Comparison of ENCODE assay signal across 8 cellular contexts in the genomic region with DNA sequence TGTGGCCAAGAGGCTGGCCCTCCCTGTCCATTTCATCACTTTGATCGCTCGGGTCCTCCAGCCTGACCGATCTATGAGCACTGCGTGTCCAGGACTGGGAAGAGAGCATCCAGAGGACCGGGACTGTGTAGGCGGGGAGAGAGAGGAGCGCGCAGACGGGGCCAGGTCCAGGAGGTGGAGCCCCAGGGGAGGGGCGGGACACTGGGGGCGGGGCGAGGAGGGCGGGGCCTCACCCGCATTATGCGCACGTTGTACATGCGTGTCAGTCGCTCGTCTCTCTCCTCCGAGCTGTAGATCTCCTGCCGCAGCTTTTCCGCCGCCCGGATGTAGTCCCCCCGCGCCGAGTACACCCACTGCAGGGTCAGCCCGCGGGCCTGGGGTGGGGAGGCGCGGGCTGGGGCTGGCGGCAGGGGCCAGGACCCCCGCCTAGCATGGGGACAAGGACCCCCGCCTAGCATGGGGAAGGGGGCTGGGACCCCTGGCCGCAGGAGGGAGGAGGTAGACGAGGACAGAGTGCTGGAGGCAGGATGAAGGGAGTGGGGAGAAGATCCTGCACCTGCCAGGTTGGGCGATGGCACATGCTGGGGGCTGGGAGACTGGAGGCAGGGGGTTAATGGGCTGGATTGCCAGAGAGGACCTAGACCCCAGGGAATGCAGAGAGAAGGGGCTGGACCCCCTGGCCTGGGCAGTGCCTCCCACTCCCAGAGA. TPM values are rescaled to one million over a fixed set of nuclear protein-coding genes. Genes with fewer than 3 reads are reported as not detected.
DNase-seq lines count a peak whose midpoint lies in the region; ATAC-seq and TF ChIP-seq lines count a peak whose summit lies in the region.

No MANE protein-coding gene starts in this region.

- 4 to 13% (median 6%) methylated on average over 9 to 37 of the region's 37 CpGs for WGBS in stomach, 5 donors

- no peaks in the 10 kb centered on the region for H4K20me1 ChIP-seq in fibroblast of lung (ENCODE audit: control insufficient read depth, extremely low read depth, insufficient read depth, low read length)

- H2AFZ ChIP-seq in fibroblast of lung (ENCODE audit: low read length): peak overlapping the region; percentile 76

- H3K9me3 Mint-ChIP-seq in activated T-helper 1 cell treated with anti-CD3 and anti-CD28 coated beads, Interleukin-12 subunit alpha, Interleukin-12 subunit beta, Interleukin-2, Interleukin-4 antibody, amounts not matched to agents 30 ng/mL and 10 ng/mL and 1 ng/mL, durations not matched to agents 14 hours and 24 hours and 36 hours: no peaks in the 10 kb centered on the region
- no peaks in the 10 kb centered on the region for H3K9me3 Mint-ChIP-seq in neural crest cell

- H3K9ac ChIP-seq in fibroblast of lung (ENCODE audit: insufficient read depth, low read length): peak overlapping the region; percentile 30

- ATAC-seq in GM19438 (IDR thresholded peaks at IDR 0.05; ENCODE audit: low read depth, unreplicated experiment): peak; percentile 94

- H3K27ac Mint-ChIP-seq in activated T-helper 1 cell treated with anti-CD3 and anti-CD28 coated beads, Interleukin-12 subunit alpha, Interleukin-12 subunit beta, Interleukin-2, Interleukin-4 antibody, amounts not matched to agents 30 ng/mL and 10 ng/mL and 1 ng/mL, durations not matched to agents 14 hours and 24 hours and 36 hours: peak overlapping the region; percentile 63
- no peak overlapping the region for H3K27ac Mint-ChIP-seq in neural crest cell (ENCODE audit: unreplicated experiment)

- peak overlapping the region; percentile 71 for H3K4me3 Mint-ChIP-seq in activated T-helper 1 cell treated with anti-CD3 and anti-CD28 coated beads, Interleukin-12 subunit alpha, Interleukin-12 subunit beta, Interleukin-2, Interleukin-4 antibody, amounts not matched to agents 30 ng/mL and 10 ng/mL and 1 ng/mL, durations not matched to agents 14 hours and 24 hours and 36 hours
- peak overlapping the region; percentile 31 for H3K4me3 Mint-ChIP-seq in neural crest cell

- H3K4me2 ChIP-seq in fibroblast of lung (ENCODE audit: extremely low read depth, insufficient read depth, low read length): peak overlapping the region; percentile 78

- intact Hi-C loops in activated T-helper 1 cell treated with anti-CD3 and anti-CD28 coated beads, Interleukin-12 subunit alpha, Interleukin-12 subunit beta, Interleukin-2, Interleukin-4 antibody, amounts not matched to agents 30 ng/mL and 10 ng/mL and 1 ng/mL, durations not matched to agents 14 hours and 24 hours and 36 hours (cut with micrococcal nuclease): loop anchor here (1.0 to 2.0 kb wide), 6 partner anchors 14 to 81 kb away; a partner anchor contains a TSS
- intact Hi-C loops in stomach (cut with DNase I; ENCODE audit: low total_unique reads): no loop called here

- H3K27me3 ChIP-seq in fibroblast of lung (ENCODE audit: control insufficient read depth, insufficient read depth, low read length) (no peaks in the 10 kb centered on the region), stomach (peaks cover 0 to 24% (median 0%) of the 10 kb centered on the region in 3 donors)

- peaks cover 11% of the 10 kb centered on the region for H3K36me3 Mint-ChIP-seq in activated T-helper 1 cell treated with anti-CD3 and anti-CD28 coated beads, Interleukin-12 subunit alpha, Interleukin-12 subunit beta, Interleukin-2, Interleukin-4 antibody, amounts not matched to agents 30 ng/mL and 10 ng/mL and 1 ng/mL, durations not matched to agents 14 hours and 24 hours and 36 hours (ENCODE audit: low read depth)
- peaks cover 2% of the 10 kb centered on the region for H3K36me3 Mint-ChIP-seq in neural crest cell (ENCODE audit: low read depth)

- H3K79me2 ChIP-seq in fibroblast of lung (ENCODE audit: control insufficient read depth, insufficient read depth, low read length): no peaks in the 10 kb centered on the region

- H3K4me1 Mint-ChIP-seq in activated T-helper 1 cell treated with anti-CD3 and anti-CD28 coated beads, Interleukin-12 subunit alpha, Interleukin-12 subunit beta, Interleukin-2, Interleukin-4 antibody, amounts not matched to agents 30 ng/mL and 10 ng/mL and 1 ng/mL, durations not matched to agents 14 hours and 24 hours and 36 hours (ENCODE audit: low read depth): peaks cover 45% of the 10 kb centered on the region
- peaks cover 8% of the 10 kb centered on the region for H3K4me1 Mint-ChIP-seq in neural crest cell

- H3K27ac ChIP-seq in fibroblast of lung (ENCODE audit: insufficient read depth, low read length) (no peak overlapping the region), stomach (peak overlapping the region in 4 of 5 donors; percentile 11 to 69 (median 54))

- no peaks in the 10 kb centered on the region for H3K4me1 ChIP-seq in fibroblast of lung (ENCODE audit: control insufficient read depth, extremely low read depth, insufficient read depth, low read length)
- H3K4me1 ChIP-seq in stomach: peaks cover 7 to 14% (median 13%) of the 10 kb centered on the region in 4 donors

- no peaks in the 10 kb centered on the region for H3K9me3 ChIP-seq in fibroblast of lung (ENCODE audit: control insufficient read depth, insufficient read depth, low read depth, low read length)
- H3K9me3 ChIP-seq in stomach: no peaks in the 10 kb centered on the region

- H3K27me3 Mint-ChIP-seq in activated T-helper 1 cell treated with anti-CD3 and anti-CD28 coated beads, Interleukin-12 subunit alpha, Interleukin-12 subunit beta, Interleukin-2, Interleukin-4 antibody, amounts not matched to agents 30 ng/mL and 10 ng/mL and 1 ng/mL, durations not matched to agents 14 hours and 24 hours and 36 hours (ENCODE audit: insufficient read depth): no peaks in the 10 kb centered on the region
- peaks cover 1% of the 10 kb centered on the region for H3K27me3 Mint-ChIP-seq in neural crest cell (ENCODE audit: low read depth)

- TF ChIP-seq CTCF in AG09319 (IDR thresholded peaks at IDR 0.05; ENCODE audit: low read depth, low read length): no peak
- no peak for TF ChIP-seq CTCF in fibroblast of lung (conservative IDR thresholded peaks at IDR 0.05 in 1 of 2, IDR thresholded peaks at IDR 0.05 in 1 of 2; ENCODE audit: low read depth in 1 of 2, low read length in 2 of 2)
- no peak for TF ChIP-seq CTCF in neural crest cell (conservative IDR thresholded peaks at IDR 0.05)
- TF ChIP-seq CTCF in stomach (IDR thresholded peaks at IDR 0.05): no peak

- H3K36me3 ChIP-seq in fibroblast of lung (ENCODE audit: control insufficient read depth, insufficient read depth, low read length) (no peaks in the 10 kb centered on the region), stomach (no peaks in the 10 kb centered on the region)

- DNase-seq in AG09319 (ENCODE audit: extremely low read depth, low read depth) (peak; percentile 54), HUDEP-2 (lab: John Stamatoyannopoulos, UW; ENCODE audit: unreplicated experiment in 76 of 76) (peak in 73 of 76 experiments; percentile 13 to 91 (median 81)), RKO (ENCODE audit: low spot score) (peak; percentile 92), fibroblast of lung (ENCODE audit: low read depth in 2 of 2) (peak; percentile 74 to 79), neural crest cell (ENCODE audit: low read depth, low spot score) (peak; percentile 72), stomach (peak; percentile 88)
- peak; percentile 79 for DNase-seq in activated T-helper 1 cell treated with anti-CD3 and anti-CD28 coated beads, Interleukin-12 subunit alpha, Interleukin-12 subunit beta, Interleukin-2, Interleukin-4 antibody, amounts not matched to agents 30 ng/mL and 10 ng/mL and 1 ng/mL, durations not matched to agents 14 hours and 24 hours and 36 hours (ENCODE audit: low spot score)

- TF ChIP-seq POLR2A in stomach (IDR thresholded peaks at IDR 0.05): no peak

- TF ChIP-seq EP300 in stomach (IDR thresholded peaks at IDR 0.05): no peak

- H3K4me3 ChIP-seq in fibroblast of lung (replicated peaks in 1 of 4; ENCODE audit: control extremely low read depth in 1 of 4, insufficient read depth in 1 of 4, low read depth in 3 of 4, low read length in 4 of 4): peak overlapping the region in 3 of 4 experiments; percentile 23 to 44 (median 29)
- peak overlapping the region; percentile 29 to 38 (median 36) for H3K4me3 ChIP-seq in stomach

RNA-seq across cellular contexts. Expression of a gene that starts 14.3 kb away (rescaled TPM):
- total RNA-seq in activated T-helper 1 cell treated with anti-CD3 and anti-CD28 coated beads, Interleukin-12 subunit alpha, Interleukin-12 subunit beta, Interleukin-2, Interleukin-4 antibody, amounts not matched to agents 30 ng/mL and 10 ng/mL and 1 ng/mL, durations not matched to agents 14 hours and 24 hours and 36 hours: 10.3 and 11.5 TPM in 2 replicates
- total RNA-seq in fibroblast of lung (3.9 and 5.9 TPM in 2 replicates), neural crest cell (24.3 and 27.9 TPM in 2 replicates), stomach (10 to 100 TPM in 2 of 5 donors, 1 to 10 TPM in 2, not detected in 1; 4.0 to 21.1 (median 9.8) TPM)
- polyA plus RNA-seq in fibroblast of lung (12.8 and 13.8 TPM in 2 replicates), stomach (10 to 100 TPM; 20.4 to 30.7 (median 29.1) TPM)
- polyA plus RNA-seq in fibroblast of lung (2012): 21.3 and 22.2 TPM in 2 replicates
- polyA minus RNA-seq in fibroblast of lung (ENCODE audit: low replicate concordance): 22.3 and 32.0 TPM in 2 replicates

RNA-seq across cellular contexts. Expression of a gene that starts 14.7 kb away (rescaled TPM):
- total RNA-seq in activated T-helper 1 cell treated with anti-CD3 and anti-CD28 coated beads, Interleukin-12 subunit alpha, Interleukin-12 subunit beta, Interleukin-2, Interleukin-4 antibody, amounts not matched to agents 30 ng/mL and 10 ng/mL and 1 ng/mL, durations not matched to agents 14 hours and 24 hours and 36 hours: 13.8 and 15.0 TPM in 2 replicates
- under 0.01 TPM in 1 of 2 replicates, not detected in the other for total RNA-seq in fibroblast of lung
- 0.08 and 0.16 TPM in 2 replicates for polyA plus RNA-seq in fibroblast of lung
- polyA plus RNA-seq in fibroblast of lung (2012): 0.21 and 0.30 TPM in 2 replicates
- not detected in 2 replicates for polyA minus RNA-seq in fibroblast of lung (ENCODE audit: low replicate concordance)
- total RNA-seq in neural crest cell: 1.7 and 2.4 TPM in 2 replicates
- total RNA-seq in stomach: 10 to 100 TPM in 1 of 5 donors, 1 to 10 TPM in 3, not detected in 1; 1.2 to 11.6 (median 3.3) TPM
- 1 to 10 TPM; 1.7 to 5.1 (median 3.1) TPM for polyA plus RNA-seq in stomach

RNA-seq across cellular contexts. Expression of a gene that starts 24.5 kb away (rescaled TPM):
- total RNA-seq in activated T-helper 1 cell treated with anti-CD3 and anti-CD28 coated beads, Interleukin-12 subunit alpha, Interleukin-12 subunit beta, Interleukin-2, Interleukin-4 antibody, amounts not matched to agents 30 ng/mL and 10 ng/mL and 1 ng/mL, durations not matched to agents 14 hours and 24 hours and 36 hours: 4.3 and 4.7 TPM in 2 replicates
- 116 and 128 TPM in 2 replicates for total RNA-seq in fibroblast of lung
- polyA plus RNA-seq in fibroblast of lung: 176 and 211 TPM in 2 replicates
- 521 and 677 TPM in 2 replicates for polyA plus RNA-seq in fibroblast of lung (2012)
- polyA minus RNA-seq in fibroblast of lung (ENCODE audit: low replicate concordance): 250 and 558 TPM in 2 replicates
- 13.7 and 16.7 TPM in 2 replicates for total RNA-seq in neural crest cell
- total RNA-seq in stomach: 100 to 1,000 TPM in 1 of 5 donors, 10 to 100 TPM in 4; 15.8 to 129 (median 37.8) TPM
- 10 to 100 TPM; 15.6 to 25.0 (median 18.6) TPM for polyA plus RNA-seq in stomach

RNA-seq across cellular contexts. Expression of a gene that starts 29.6 kb away (rescaled TPM):
- total RNA-seq in activated T-helper 1 cell treated with anti-CD3 and anti-CD28 coated beads, Interleukin-12 subunit alpha, Interleukin-12 subunit beta, Interleukin-2, Interleukin-4 antibody, amounts not matched to agents 30 ng/mL and 10 ng/mL and 1 ng/mL, durations not matched to agents 14 hours and 24 hours and 36 hours: not detected in 2 replicates
- total RNA-seq in fibroblast of lung (not detected in 2 replicates), neural crest cell (2.4 and 3.1 TPM in 2 replicates), stomach (under 1 TPM in 2 of 5 donors, not detected in 3; 0.37 to 0.43 TPM)
- polyA plus RNA-seq in fibroblast of lung (not detected in 2 replicates), stomach (1 to 10 TPM in 2 of 3 donors, under 1 TPM in 1; 0.25 to 1.4 (median 1.2) TPM)
- not detected in 2 replicates for polyA plus RNA-seq in fibroblast of lung (2012)
- not detected in 2 replicates for polyA minus RNA-seq in fibroblast of lung (ENCODE audit: low replicate concordance)

RNA-seq across cellular contexts. Expression of a gene that starts 40.6 kb away (rescaled TPM):
- 0.27 and 0.41 TPM in 2 replicates for total RNA-seq in activated T-helper 1 cell treated with anti-CD3 and anti-CD28 coated beads, Interleukin-12 subunit alpha, Interleukin-12 subunit beta, Interleukin-2, Interleukin-4 antibody, amounts not matched to agents 30 ng/mL and 10 ng/mL and 1 ng/mL, durations not matched to agents 14 hours and 24 hours and 36 hours
- 0.33 and 0.51 TPM in 2 replicates for total RNA-seq in fibroblast of lung
- 0.23 and 0.32 TPM in 2 replicates for polyA plus RNA-seq in fibroblast of lung
- 0.27 and 0.33 TPM in 2 replicates for polyA plus RNA-seq in fibroblast of lung (2012)
- polyA minus RNA-seq in fibroblast of lung (ENCODE audit: low replicate concordance): 1.1 TPM in 1 of 2 replicates, not detected in the other
- total RNA-seq in neural crest cell: 0.50 and 0.61 TPM in 2 replicates
- under 1 TPM in 3 of 5 donors, not detected in 2; 0.37 to 0.45 (median 0.43) TPM for total RNA-seq in stomach
- under 1 TPM in 2 of 3 donors, not detected in 1; 0.44 to 0.88 TPM for polyA plus RNA-seq in stomach
